ENCODE assay signal across 9 cellular contexts in genomic region chr17:59825533-59826316, GRCh38.
DNase-seq lines count a peak whose midpoint lies in the region; ATAC-seq and TF ChIP-seq lines count a peak whose summit lies in the region.
"Had no signal": no experiment of that assay in that cellular context is flagged by ENCODE, and none has a peak within 500 bp of the region (broad histone marks: within the 10 kb centered on the region; RNA-seq: fewer than 3 reads in every experiment).

No MANE protein-coding gene starts in this region.

- no peaks in the 10 kb centered on the region for H3K27me3 Mint-ChIP-seq in activated T-cell treated with anti-CD3 and anti-CD28 coated beads, Interleukin-2, amount 50 U/mL, for 4 hours (ENCODE audit: low read depth)

- no peaks in the 10 kb centered on the region for H3K9me3 ChIP-seq in right atrium auricular region
- H3K9me3 ChIP-seq in thoracic aorta: no peaks in the 10 kb centered on the region

- H3K4me1 ChIP-seq in right atrium auricular region (peaks cover 0 to 50% of the 10 kb centered on the region in 2 donors), thoracic aorta (ENCODE audit: control insufficient read depth in 1 of 2, low read depth in 2 of 2) (peaks cover 36 to 57% of the 10 kb centered on the region in 2 donors)

- ATAC-seq in activated T-cell treated with anti-CD3 and anti-CD28 coated beads, Interleukin-2, amount 50 U/mL, for 4 hours: peak; percentile 58 to 59
- peak; percentile 9 for ATAC-seq in thoracic aorta (ENCODE audit: insufficient number of reproducible peaks, low FRiP score, low read depth)
- no peak for ATAC-seq in GM18870 (IDR thresholded peaks at IDR 0.05; ENCODE audit: unreplicated experiment)

- TF ChIP-seq CTCF in right atrium auricular region (IDR thresholded peaks at IDR 0.05) (no peak), thoracic aorta (IDR thresholded peaks at IDR 0.05) (no peak)

- H3K4me1 Mint-ChIP-seq in activated T-cell treated with anti-CD3 and anti-CD28 coated beads, Interleukin-2, amount 50 U/mL, for 4 hours (ENCODE audit: low read depth): peaks cover 57% of the 10 kb centered on the region

- peaks cover 18% of the 10 kb centered on the region for H3K36me3 Mint-ChIP-seq in activated T-cell treated with anti-CD3 and anti-CD28 coated beads, Interleukin-2, amount 50 U/mL, for 4 hours (ENCODE audit: insufficient read depth)

- no peak for DNase-seq in activated T-cell treated with anti-CD3 and anti-CD28 coated beads, Interleukin-2, amount 50 U/mL, for 4 hours
- no peak for DNase-seq in activated T-cell treated with anti-CD3 and anti-CD28 coated beads for 4 hours
- peak; percentile 59 to 70 for DNase-seq in activated T-cell treated with anti-CD3 and anti-CD28 coated beads, Interleukin-2, amount 50 U/mL, for 48 hours
- no peak for DNase-seq in right atrium auricular region (ENCODE audit: low spot score)
- DNase-seq in thoracic aorta (ENCODE audit: low spot score): no peak
- DNase-seq in caudate nucleus (lab: John Stamatoyannopoulos, UW): no peak
- no peak for DNase-seq in islet precursor cell
- DNase-seq: C1 segment of cervical spinal cord had no signal

- H3K4me3 ChIP-seq in right atrium auricular region: no peak overlapping the region
- H3K4me3 ChIP-seq in thoracic aorta: no peak overlapping the region

- H3K27me3 ChIP-seq in right atrium auricular region (no peaks in the 10 kb centered on the region), thoracic aorta (replicated peaks; ENCODE audit: insufficient read depth) (no peaks in the 10 kb centered on the region)

- H3K27ac ChIP-seq in right atrium auricular region (peak overlapping the region; percentile 60 to 63), thoracic aorta (peak overlapping the region; percentile 46 to 50), caudate nucleus (ENCODE audit: low read depth, low read length) (no peak overlapping the region)

- no peaks in the 10 kb centered on the region for H3K9me3 Mint-ChIP-seq in activated T-cell treated with anti-CD3 and anti-CD28 coated beads, Interleukin-2, amount 50 U/mL, for 4 hours

- H3K4me3 Mint-ChIP-seq in activated T-cell treated with anti-CD3 and anti-CD28 coated beads, Interleukin-2, amount 50 U/mL, for 4 hours: peak overlapping the region; percentile 80

- H3K36me3 ChIP-seq in right atrium auricular region: no peaks in the 10 kb centered on the region
- H3K36me3 ChIP-seq in thoracic aorta: no peaks in the 10 kb centered on the region

Comparison
In these comparisons a context has a peak if more than half of its experiments do, and no peak if none do; other contexts are left out.
1. DNase-seq: peak in activated T-cell treated with anti-CD3 and anti-CD28 coated beads, Interleukin-2, amount 50 U/mL, for 48 hours (2 of 2); none in activated T-cell treated with anti-CD3 and anti-CD28 coated beads, Interleukin-2, amount 50 U/mL, for 4 hours (single experiment), activated T-cell treated with anti-CD3 and anti-CD28 coated beads for 4 hours (single experiment), right atrium auricular region (single experiment), thoracic aorta (single experiment), caudate nucleus (0 of 61) and islet precursor cell (single experiment).